Comparison of ENCODE assay signal across 25 cellular contexts in the genomic region with DNA sequence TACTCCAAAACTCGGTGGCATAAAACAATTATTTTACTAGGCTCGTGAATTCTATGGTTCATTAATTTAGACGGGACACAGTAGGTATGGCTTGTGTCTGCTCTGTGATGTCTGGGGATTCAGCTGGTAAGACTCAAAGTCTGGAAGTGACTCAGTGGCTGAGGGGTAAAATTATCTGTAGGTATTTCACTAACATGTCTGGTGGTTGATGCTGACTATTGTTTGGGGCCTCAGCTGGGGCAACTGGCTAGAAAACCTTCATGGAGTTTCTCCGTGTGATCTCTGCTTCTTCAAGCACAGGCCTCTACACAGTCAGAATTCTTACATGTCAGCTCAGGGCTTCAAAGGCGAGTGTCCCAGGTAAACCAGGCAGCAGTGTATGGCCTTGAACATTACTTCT. TPM values are rescaled to one million over a fixed set of nuclear protein-coding genes. Genes with fewer than 3 reads are reported as not detected.
DNase-seq lines count a peak whose midpoint lies in the region; ATAC-seq, FAIRE-seq and TF ChIP-seq lines count a peak whose summit lies in the region.
"Had no signal": no experiment of that assay in that cellular context is flagged by ENCODE, and none has a peak within 500 bp of the region (broad histone marks: within the 10 kb centered on the region; RNA-seq: fewer than 3 reads in every experiment).

No MANE protein-coding gene starts in this region.

- H4K8ac ChIP-seq in IMR-90 (ENCODE audit: low read depth in 2 of 2, low read length in 2 of 2) = no peak overlapping the region
- no peak overlapping the region for H4K8ac ChIP-seq in mesenchymal stem cell (ENCODE audit: low read length)

- H3K23ac ChIP-seq in IMR-90 (ENCODE audit: low read depth, low read length) (no peak overlapping the region), mesenchymal stem cell (ENCODE audit: low read length in 2 of 2) (no peak overlapping the region)

- DNase-seq in IMR-90 = peak; percentile 49
- peak; percentile 5 for DNase-seq in bronchial epithelial cell (ENCODE audit: low read depth)
- no peak for DNase-seq in mesenchymal stem cell
- DNase-seq in cerebellar nuclear complex (lab: John Stamatoyannopoulos, UW) = no peak
- DNase-seq in activated naive CD4-positive, alpha-beta T cell treated with anti-CD3 and anti-CD28 coated beads, Interleukin-2, amount 50 U/mL, for 16 hours = no peak
- DNase-seq in right atrium auricular region (ENCODE audit: low spot score) = no peak
- no peak for DNase-seq in iPS-NIHi7 (ENCODE audit: extremely low spot score)
- DNase-seq: Calu3; CD8-positive, alpha-beta T cell; EL; KG1; MV-4-11; NCI-H1417; NCI-H187; NCI-H2107; NCI-H510A treated with DMSO at 0.1 percent for 48 hours; NCI-H774; OCI-M1; RPMI8226; SIG-M5 had no signal

- H3K27me3 ChIP-seq in IMR-90 (ENCODE audit: control insufficient read depth, insufficient read depth, low read length) = no peaks in the 10 kb centered on the region
- no peaks in the 10 kb centered on the region for H3K27me3 ChIP-seq in bronchial epithelial cell (ENCODE audit: control insufficient read depth, insufficient read depth, low read length)
- no peaks in the 10 kb centered on the region for H3K27me3 ChIP-seq in mesenchymal stem cell (ENCODE audit: control insufficient read depth in 1 of 2, insufficient read depth in 1 of 2, low read length in 2 of 2)
- no peaks in the 10 kb centered on the region for H3K27me3 ChIP-seq in right atrium auricular region
- H3K27me3 ChIP-seq: BLaER1 had no signal

- H3K9me1 ChIP-seq in IMR-90 (ENCODE audit: insufficient read depth, low read length) = peaks cover 3% of the 10 kb centered on the region; the same call in 1 of the 2 replicates

- no peak overlapping the region for H4K5ac ChIP-seq in IMR-90 (ENCODE audit: low read depth, low read length)

- H3K4me3 ChIP-seq in IMR-90 (ENCODE audit: insufficient read depth, low read depth, low read length) (no peak overlapping the region), bronchial epithelial cell (ENCODE audit: low read depth, low read length) (no peak overlapping the region), mesenchymal stem cell (ENCODE audit: insufficient read depth in 1 of 2, low read depth in 1 of 2, low read length in 2 of 2) (no peak overlapping the region), right atrium auricular region (no peak overlapping the region)
- H3K4me3 ChIP-seq: BLaER1 had no signal

- 78% methylated on average over 2 of the region's 5 CpGs; no CpG with 5 or more reads in 1 of the 2 experiments for WGBS in IMR-90 (ENCODE audit: extremely low coverage in 2 of 2, insufficient read length in 1 of 2), 2 experiments
- 94% methylated on average over 5 of the region's 5 CpGs for WGBS in mesenchymal stem cell

- H3K27ac ChIP-seq in IMR-90 (ENCODE audit: insufficient read depth, low read length) (no peak overlapping the region), mesenchymal stem cell (ENCODE audit: low read length, poor library complexity, severe bottlenecking) (peak overlapping the region; percentile 34), right atrium auricular region (no peak overlapping the region)
- H3K27ac ChIP-seq: BLaER1 had no signal

- H3K56ac ChIP-seq in IMR-90 (ENCODE audit: extremely low read depth, insufficient read depth, low read length) = no peak overlapping the region

- POLR2A ChIA-PET in IMR-90 (lab: Charles Lee; ENCODE audit: unreplicated experiment) = no interaction called here

- H3K4me2 ChIP-seq in IMR-90 (ENCODE audit: low read depth, low read length) (no peak overlapping the region), mesenchymal stem cell (ENCODE audit: low read length, poor library complexity, severe bottlenecking) (no peak overlapping the region)
- H3K4me2 ChIP-seq: BLaER1 had no signal

- intact Hi-C loops in IMR-90 (cut with micrococcal nuclease) = no loop called here

- no peak overlapping the region for H2BK20ac ChIP-seq in IMR-90 (ENCODE audit: low read depth, low read length)

- no peak overlapping the region for H3K9ac ChIP-seq in IMR-90 (ENCODE audit: low read depth, low read length)
- H3K9ac ChIP-seq in mesenchymal stem cell (ENCODE audit: low read length) = no peak overlapping the region
- H3K9ac ChIP-seq: BLaER1 had no signal

- no peak for TF ChIP-seq RAD21 in IMR-90 (IDR thresholded peaks at IDR 0.05; ENCODE audit: low read length)

- no peak for ATAC-seq in IMR-90 (ENCODE audit: low read depth)
- ATAC-seq: CD8-positive, alpha-beta T cell; HepG2 had no signal

- H2BK15ac ChIP-seq in IMR-90 (ENCODE audit: low read depth, low read length) (no peak overlapping the region), mesenchymal stem cell (ENCODE audit: low read depth, poor library complexity, severe bottlenecking) (no peak overlapping the region)

- FAIRE-seq in bronchial epithelial cell (lab: Jason Lieb, UNC) = no peak
- FAIRE-seq: GM12891, H54, HepG2 had no signal

- no peak overlapping the region for H3K4ac ChIP-seq in IMR-90 (ENCODE audit: low read depth, low read length)
- no peak overlapping the region for H3K4ac ChIP-seq in mesenchymal stem cell (ENCODE audit: low read depth in 1 of 2, low read length in 2 of 2)

- H4K91ac ChIP-seq in IMR-90 (ENCODE audit: insufficient read depth, low read depth, low read length) (no peak overlapping the region), mesenchymal stem cell (ENCODE audit: low read length) (peak overlapping the region; percentile 37)

- H3K14ac ChIP-seq in IMR-90 (replicated peaks; ENCODE audit: low read depth, low read length) (no peak overlapping the region), mesenchymal stem cell (ENCODE audit: low read length in 2 of 2) (no peak overlapping the region)

- no peak overlapping the region for H2AK9ac ChIP-seq in IMR-90 (replicated peaks; ENCODE audit: low read depth, low read length, poor library complexity)

- H2BK5ac ChIP-seq in IMR-90 (ENCODE audit: low read depth, low read length, poor library complexity, severe bottlenecking) (no peak overlapping the region), mesenchymal stem cell (ENCODE audit: low read depth, low read length, poor library complexity, severe bottlenecking) (no peak overlapping the region)

- H4K20me1 ChIP-seq in IMR-90 (ENCODE audit: insufficient read depth, low read length) = no peaks in the 10 kb centered on the region
- H4K20me1 ChIP-seq: BLaER1 had no signal

- dilution Hi-C loops in IMR-90 (cut with HindIII; ENCODE audit: low sequenced_read_pairs, unreplicated experiment) = no loop called here

- H3K4me1 ChIP-seq in IMR-90 (ENCODE audit: control insufficient read depth, insufficient read depth, low read length) (peaks cover 6% of the 10 kb centered on the region; the same call in 1 of the 2 replicates), mesenchymal stem cell (ENCODE audit: control insufficient read depth, insufficient read depth, low read depth, low read length) (peaks cover 10% of the 10 kb centered on the region), right atrium auricular region (no peaks in the 10 kb centered on the region)

- H2AK5ac ChIP-seq in IMR-90 (ENCODE audit: low read depth, low read length) (no peak overlapping the region), mesenchymal stem cell (ENCODE audit: low read length, severe bottlenecking) (peak overlapping the region; percentile 44)

- H3K9me3 ChIP-seq in IMR-90 (ENCODE audit: control insufficient read depth, insufficient read depth, low read length) (no peaks in the 10 kb centered on the region), mesenchymal stem cell (ENCODE audit: control insufficient read depth, low read length) (no peaks in the 10 kb centered on the region), right atrium auricular region (no peaks in the 10 kb centered on the region)
- H3K9me3 ChIP-seq: BLaER1 had no signal

- in situ Hi-C loops in IMR-90 (cut with MboI; ENCODE audit: low sequenced_read_pairs) = no loop called here

- H2BK120ac ChIP-seq in IMR-90 (ENCODE audit: low read depth, low read length) (no peak overlapping the region), mesenchymal stem cell (ENCODE audit: low read depth, low read length) (no peak overlapping the region)

- TF ChIP-seq CTCF in IMR-90 (conservative IDR thresholded peaks at IDR 0.05; ENCODE audit: low read depth, low read length) (no peak), bronchial epithelial cell (IDR thresholded peaks at IDR 0.05; ENCODE audit: insufficient read depth, low read length, severe bottlenecking) (no peak), right atrium auricular region (IDR thresholded peaks at IDR 0.05) (no peak)

- BruUV-seq in IMR-90 (replicated peaks; lab: Mats Ljungman, UMichigan) = no TSS peak

- CTCF ChIA-PET in IMR-90 (lab: Yijun Ruan, JAX) = no interaction called here

- H3K79me1 ChIP-seq in IMR-90 (ENCODE audit: low read depth in 1 of 2, low read length in 2 of 2) = no peaks in the 10 kb centered on the region
- no peaks in the 10 kb centered on the region for H3K79me1 ChIP-seq in mesenchymal stem cell (replicated peaks; ENCODE audit: low read length, poor library complexity, severe bottlenecking)

- H2BK12ac ChIP-seq in mesenchymal stem cell (ENCODE audit: low read length in 2 of 2) = no peak overlapping the region

- TF ChIP-seq POLR2A in IMR-90 (IDR thresholded peaks at IDR 0.05; ENCODE audit: low read depth, low read length) = no peak

- no peaks in the 10 kb centered on the region for H3K36me3 ChIP-seq in IMR-90 (ENCODE audit: control insufficient read depth, insufficient read depth, low read length)
- H3K36me3 ChIP-seq in bronchial epithelial cell (ENCODE audit: control insufficient read depth, insufficient read depth, low read length) = no peaks in the 10 kb centered on the region
- H3K36me3 ChIP-seq in mesenchymal stem cell (ENCODE audit: control insufficient read depth in 1 of 2, insufficient read depth in 2 of 2, low read depth in 1 of 2, low read length in 2 of 2) = no peaks in the 10 kb centered on the region
- no peaks in the 10 kb centered on the region for H3K36me3 ChIP-seq in right atrium auricular region
- H3K36me3 ChIP-seq: BLaER1 had no signal

- H3K18ac ChIP-seq in IMR-90 (ENCODE audit: low read depth, low read length) (no peak overlapping the region), mesenchymal stem cell (ENCODE audit: low read depth in 1 of 2, low read length in 2 of 2) (no peak overlapping the region)

- H2AFZ ChIP-seq in IMR-90 (replicated peaks; ENCODE audit: low read length, poor library complexity) = no peak overlapping the region
- no peak overlapping the region for H2AFZ ChIP-seq in mesenchymal stem cell (ENCODE audit: low read depth, low read length)

RNA-seq across cellular contexts. Expression of a gene that starts 41.2 kb away (rescaled TPM):
- total RNA-seq in IMR-90 (2012; rRNA removed) (0.28 and 0.36 TPM in 2 replicates), bronchial epithelial cell (not detected in 2 replicates), right atrium auricular region (not detected)
- polyA plus RNA-seq in IMR-90 (2012; rRNA removed) = 0.14 and 0.17 TPM in 2 replicates
- 0.05 and 0.08 TPM in 2 replicates for polyA plus RNA-seq in IMR-90 (2012; cell fraction: cytosol; rRNA removed)
- polyA plus RNA-seq in IMR-90 (2012; cell fraction: nucleus; rRNA removed; ENCODE audit: low replicate concordance) = 0.16 and 0.32 TPM in 2 replicates
- not detected for polyA plus RNA-seq in mesenchymal stem cell (2013, experiment 1 of 2)
- polyA plus RNA-seq in mesenchymal stem cell (2013, experiment 2 of 2) = not detected
- total RNA-seq: A673; Calu3; CD8-positive, alpha-beta T cell; HepG2 had no signal
- polyA plus RNA-seq: HepG2 had no signal

RNA-seq across cellular contexts. Expression of a gene that starts 46.2 kb away (rescaled TPM):
- total RNA-seq in IMR-90 (2012; rRNA removed) = 1.9 and 2.0 TPM in 2 replicates
- 6.2 and 6.6 TPM in 2 replicates for polyA plus RNA-seq in IMR-90 (2012; rRNA removed)
- 3.6 and 12.7 TPM in 2 replicates for polyA plus RNA-seq in IMR-90 (2012; cell fraction: cytosol; rRNA removed)
- 19.1 and 30.0 TPM in 2 replicates for polyA plus RNA-seq in IMR-90 (2012; cell fraction: nucleus; rRNA removed; ENCODE audit: low replicate concordance)
- 13.4 and 21.9 TPM in 2 replicates for total RNA-seq in bronchial epithelial cell
- polyA plus RNA-seq in mesenchymal stem cell (2013, experiment 1 of 2) = 18.3 TPM
- 17.6 TPM for polyA plus RNA-seq in mesenchymal stem cell (2013, experiment 2 of 2)
- total RNA-seq in right atrium auricular region = 1 to 10 TPM; 1.0 to 1.6 TPM
- total RNA-seq: CD8-positive, alpha-beta T cell had no signal

Comparison
In these comparisons a context has a peak if more than half of its experiments do, and no peak if none do; other contexts are left out.
1. DNase-seq: peak in IMR-90 (single experiment) and bronchial epithelial cell (single experiment); none in mesenchymal stem cell (single experiment), cerebellar nuclear complex (0 of 2), activated naive CD4-positive, alpha-beta T cell treated with anti-CD3 and anti-CD28 coated beads, Interleukin-2, amount 50 U/mL, for 16 hours (single experiment), right atrium auricular region (single experiment) and iPS-NIHi7 (single experiment).